In genomic region chr16:87443031-87443430, GRCh38 we compare ENCODE assay signal across 31 cellular contexts.
"Had no signal": no experiment of that assay in that cellular context is flagged by ENCODE, and none has a peak within 500 bp of the region (broad histone marks: within the 10 kb centered on the region; RNA-seq: fewer than 3 reads in every experiment).

No MANE protein-coding gene starts in this region.

- ATAC-seq: activated CD8-positive, alpha-beta T cell treated with anti-CD3 and anti-CD28 coated beads for 36 hours; activated T-cell treated with anti-CD3 and anti-CD28 coated beads, Interleukin-2, amount 50 U/mL, for 72 hours; activated T-helper 17 cell treated with anti-CD3 and anti-CD28 coated beads, Interleukin-2, amount 50 U/mL, for 72 hours had no signal

- H3K4me3 Mint-ChIP-seq: activated CD4-positive, alpha-beta T cell treated with anti-CD3 and anti-CD28 coated beads, Interleukin-2, amount 10 ng/mL, durations not matched to agents 24 days and 14 days; activated CD8-positive, alpha-beta T cell treated with anti-CD3 and anti-CD28 coated beads for 36 hours; activated naive CD8-positive, alpha-beta T cell treated with anti-CD3 and anti-CD28 coated beads, Interleukin-2, amount 10 ng/mL, durations not matched to agents 7 days and 5 days; activated T-helper 17 cell treated with anti-CD3 and anti-CD28 coated beads, Interleukin-2, amount 50 U/mL, for 72 hours; brain; central memory CD8-positive, alpha-beta T cell; T-helper 1 cell treated with Interleukin-12 subunit alpha and Interleukin-12 subunit beta and Interleukin-4 antibody, amounts not matched to agents 30 μg/mL and 1 μg/mL, for 36 hours; T-helper 2 cell treated with Interferon-gamma antibody and Interleukin-4, amounts not matched to agents 5 μg/mL and 100 μg/mL, for 36 hours had no signal

- H3K27me3 ChIP-seq: adrenal gland, MG63 had no signal

- H3K4me1 Mint-ChIP-seq: activated naive CD8-positive, alpha-beta T cell treated with anti-CD3 and anti-CD28 coated beads, Interleukin-2, amount 10 ng/mL, durations not matched to agents 7 days and 5 days; central memory CD8-positive, alpha-beta T cell had no signal

- H3K27ac ChIP-seq: adrenal gland, PC-9, SK-N-MC had no signal

- H3K4me3 ChIP-seq: adrenal gland, MG63, PC-9, SK-N-MC had no signal

- H3K9me3 Mint-ChIP-seq: activated CD4-positive, alpha-beta T cell treated with anti-CD3 and anti-CD28 coated beads, Interleukin-2, amount 10 ng/mL, durations not matched to agents 24 days and 14 days; activated CD8-positive, alpha-beta T cell treated with anti-CD3 and anti-CD28 coated beads for 36 hours; activated naive CD8-positive, alpha-beta T cell treated with anti-CD3 and anti-CD28 coated beads, Interleukin-2, amount 10 ng/mL, durations not matched to agents 7 days and 5 days; activated T-cell treated with anti-CD3 and anti-CD28 coated beads, Interleukin-2, amount 50 U/mL, for 72 hours; activated T-helper 17 cell treated with anti-CD3 and anti-CD28 coated beads, Interleukin-2, amount 50 U/mL, for 72 hours; central memory CD8-positive, alpha-beta T cell; T-helper 1 cell treated with Interleukin-12 subunit alpha and Interleukin-12 subunit beta and Interleukin-4 antibody, amounts not matched to agents 30 μg/mL and 1 μg/mL, for 36 hours; T-helper 2 cell treated with Interferon-gamma antibody and Interleukin-4, amounts not matched to agents 5 μg/mL and 100 μg/mL, for 36 hours had no signal

- H3K9me3 ChIP-seq: adrenal gland, MG63 had no signal

- H3K27me3 Mint-ChIP-seq: activated CD8-positive, alpha-beta T cell treated with anti-CD3 and anti-CD28 coated beads for 36 hours; activated T-helper 17 cell treated with anti-CD3 and anti-CD28 coated beads, Interleukin-2, amount 50 U/mL, for 72 hours; brain; central memory CD8-positive, alpha-beta T cell had no signal

- H3K27ac Mint-ChIP-seq: activated CD4-positive, alpha-beta T cell treated with anti-CD3 and anti-CD28 coated beads, Interleukin-2, amount 10 ng/mL, durations not matched to agents 24 days and 14 days; activated CD8-positive, alpha-beta T cell treated with anti-CD3 and anti-CD28 coated beads for 36 hours; activated naive CD8-positive, alpha-beta T cell treated with anti-CD3 and anti-CD28 coated beads, Interleukin-2, amount 10 ng/mL, durations not matched to agents 7 days and 5 days; activated T-cell treated with anti-CD3 and anti-CD28 coated beads, Interleukin-2, amount 50 U/mL, for 72 hours; activated T-helper 17 cell treated with anti-CD3 and anti-CD28 coated beads, Interleukin-2, amount 50 U/mL, for 72 hours; T-helper 1 cell treated with Interleukin-12 subunit alpha and Interleukin-12 subunit beta and Interleukin-4 antibody, amounts not matched to agents 30 μg/mL and 1 μg/mL, for 36 hours; T-helper 2 cell treated with Interferon-gamma antibody and Interleukin-4, amounts not matched to agents 5 μg/mL and 100 μg/mL, for 36 hours had no signal

- DNase-seq: activated CD4-positive, alpha-beta T cell treated with anti-CD3 and anti-CD28 coated beads, Interleukin-2, amount 10 ng/mL, durations not matched to agents 24 days and 14 days; activated CD4-positive, alpha-beta T cell treated with anti-CD3 and anti-CD28 coated beads, Interleukin-2, amount 50 U/mL, for 4 hours; activated CD8-positive, alpha-beta T cell treated with anti-CD3 and anti-CD28 coated beads for 36 hours; activated effector memory CD4-positive, alpha-beta T cell treated with anti-CD3 and anti-CD28 coated beads, Interleukin-2, amount 50 U/mL, for 16 hours; activated naive CD4-positive, alpha-beta T cell; activated naive CD4-positive, alpha-beta T cell treated with anti-CD3 and anti-CD28 coated beads, Interleukin-2, amount 50 U/mL, for 16 hours; activated naive CD8-positive, alpha-beta T cell treated with anti-CD3 and anti-CD28 coated beads, Interleukin-2, amount 10 ng/mL, durations not matched to agents 7 days and 5 days; activated T-cell treated with anti-CD3 and anti-CD28 coated beads, Interleukin-2, amount 50 U/mL, for 1 hour; activated T-cell treated with anti-CD3 and anti-CD28 coated beads, Interleukin-2, amount 50 U/mL, for 72 hours; adrenal gland; Kasumi-1; KG1; MG63; NCI-H1048; NCI-H1105 treated with DMSO at 0.1 percent for 48 hours; NCI-H1436; NCI-H1694; NCI-H1930; NCI-H2081 treated with DMSO at 0.1 percent for 48 hours; NCI-H226; NCI-H446 treated with DMSO at 0.1 percent for 48 hours; NCI-H524; NCI-H69; PC-9; Right ventricle myocardium superior had no signal
